ENCODE assay signal across 1 cellular context in genomic region chr18:8969639-8970378, GRCh38.
TF ChIP-seq lines count a peak whose summit lies in the region.

No MANE protein-coding gene starts in this region.

TF ChIP-seq in H1, 55 proteins besides CTCF, POLR2A, EP300 and RAD21:
- TF ChIP-seq TAF7 (optimal IDR thresholded peaks at IDR 0.05; ENCODE audit: borderline replicate concordance, low read depth, low read length) (no peak), BACH1 (IDR thresholded peaks at IDR 0.05; ENCODE audit: low read length) (no peak), YY1 (IDR thresholded peaks at IDR 0.05; ENCODE audit: low read depth, low read length) (no peak), KDM1A (IDR thresholded peaks at IDR 0.05; ENCODE audit: borderline replicate concordance, low read length) (no peak), CREB1 (IDR thresholded peaks at IDR 0.05) (no peak), PHF8 (conservative IDR thresholded peaks at IDR 0.05; ENCODE audit: low read depth, low read length) (no peak), USF2 (IDR thresholded peaks at IDR 0.05; ENCODE audit: low read length) (no peak)
